8 cellular contexts compared by ENCODE assay signal in the genomic region with DNA sequence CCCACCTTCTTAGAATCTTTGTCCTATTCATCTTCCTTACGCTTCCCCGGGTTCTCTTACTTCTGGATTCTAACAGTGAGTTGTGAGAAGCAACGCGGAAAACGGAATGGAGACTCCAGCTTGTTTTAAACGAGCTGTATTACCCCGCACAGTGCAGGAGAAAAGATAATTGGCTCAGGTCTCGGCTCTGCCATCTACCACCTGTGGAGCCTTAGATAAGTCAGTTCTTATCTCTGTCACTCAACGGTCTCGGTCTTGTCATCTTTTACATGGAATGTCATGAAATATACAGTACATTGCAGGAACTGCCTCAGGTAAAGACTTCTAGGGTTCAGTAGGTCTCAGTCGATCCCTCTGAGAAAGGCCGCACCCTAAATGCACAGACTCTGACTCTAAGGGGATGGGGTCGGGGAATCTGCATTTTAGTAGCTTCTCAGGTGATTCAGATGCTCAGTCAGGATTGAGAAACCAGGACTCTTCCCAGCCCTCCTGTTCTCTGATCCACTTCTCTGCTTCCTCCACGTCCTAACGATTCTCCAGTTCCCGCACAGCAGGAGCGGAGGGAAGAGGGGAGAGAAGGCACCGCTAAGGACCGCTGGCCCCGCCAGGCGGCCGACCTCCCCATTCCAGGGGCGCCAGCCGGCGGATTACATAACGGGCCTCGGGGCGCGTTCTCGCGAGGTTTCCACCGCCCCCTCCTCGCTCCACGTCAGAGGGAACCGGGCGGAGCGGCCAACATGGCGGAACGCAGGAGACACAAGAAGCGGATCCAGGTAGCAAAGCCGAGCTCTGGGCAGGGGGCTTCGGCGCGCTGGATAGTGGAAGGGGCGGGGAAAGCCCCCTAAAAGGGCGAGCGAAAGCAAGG. TPM values are rescaled to one million over a fixed set of nuclear protein-coding genes. Genes with fewer than 3 reads are reported as not detected.
DNase-seq lines count a peak whose midpoint lies in the region; ATAC-seq and TF ChIP-seq lines count a peak whose summit lies in the region.

A gene with protein sequence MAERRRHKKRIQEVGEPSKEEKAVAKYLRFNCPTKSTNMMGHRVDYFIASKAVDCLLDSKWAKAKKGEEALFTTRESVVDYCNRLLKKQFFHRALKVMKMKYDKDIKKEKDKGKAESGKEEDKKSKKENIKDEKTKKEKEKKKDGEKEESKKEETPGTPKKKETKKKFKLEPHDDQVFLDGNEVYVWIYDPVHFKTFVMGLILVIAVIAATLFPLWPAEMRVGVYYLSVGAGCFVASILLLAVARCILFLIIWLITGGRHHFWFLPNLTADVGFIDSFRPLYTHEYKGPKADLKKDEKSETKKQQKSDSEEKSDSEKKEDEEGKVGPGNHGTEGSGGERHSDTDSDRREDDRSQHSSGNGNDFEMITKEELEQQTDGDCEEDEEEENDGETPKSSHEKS (plus strand): TSS at position 722 of the 865 bp plus-strand sequence. CDS start 16 bp downstream, at position 738.

- peaks cover 6% of the 10 kb centered on the region for H3K36me3 Mint-ChIP-seq in T-helper 1 cell treated with Interleukin-12 subunit alpha and Interleukin-12 subunit beta and Interleukin-4 antibody, amounts not matched to agents 30 μg/mL and 1 μg/mL, for 36 hours (ENCODE audit: low read depth)

- TF ChIP-seq CTCF in right atrium auricular region (IDR thresholded peaks at IDR 0.05) (peak in 1 of 2 donors; percentile 64), uterus (IDR thresholded peaks at IDR 0.05) (peak; percentile 29 to 46 (median 40))

- peaks cover 7% of the 10 kb centered on the region for H3K27me3 Mint-ChIP-seq in T-helper 1 cell treated with Interleukin-12 subunit alpha and Interleukin-12 subunit beta and Interleukin-4 antibody, amounts not matched to agents 30 μg/mL and 1 μg/mL, for 36 hours (ENCODE audit: low read depth)

- peak within 1 kb of the TSS; percentile 98 for H3K27ac Mint-ChIP-seq in T-helper 1 cell treated with Interleukin-12 subunit alpha and Interleukin-12 subunit beta and Interleukin-4 antibody, amounts not matched to agents 30 μg/mL and 1 μg/mL, for 36 hours

- peak; percentile 95 for ATAC-seq in HG02885 (IDR thresholded peaks at IDR 0.05; ENCODE audit: poor library complexity, unreplicated experiment)

- TF ChIP-seq POLR2A in GM15510 (IDR thresholded peaks at IDR 0.05; ENCODE audit: borderline replicate concordance, extremely low read depth, insufficient read length) (peak; percentile 88), uterus (IDR thresholded peaks at IDR 0.05) (peak; percentile 81 to 89)

- peak; percentile 88 for DNase-seq in NCI-H1694 (lab: John Stamatoyannopoulos, UW)
- peak; percentile 59 to 96 (median 87) for DNase-seq in amygdala (lab: John Stamatoyannopoulos, UW)
- peak; percentile 95 for DNase-seq in right atrium auricular region (ENCODE audit: low spot score)
- DNase-seq in pulmonary artery endothelial cell (ENCODE audit: low read depth, low spot score), result peak; percentile 71
- peak; percentile 91 to 95 for DNase-seq in uterus

- H3K27ac ChIP-seq in right atrium auricular region (peak within 1 kb of the TSS; percentile 95 to 99), uterus (peak within 1 kb of the TSS; percentile 95 to 100)

- H3K4me1 Mint-ChIP-seq in T-helper 1 cell treated with Interleukin-12 subunit alpha and Interleukin-12 subunit beta and Interleukin-4 antibody, amounts not matched to agents 30 μg/mL and 1 μg/mL, for 36 hours (ENCODE audit: low read depth), result peaks cover 28% of the 10 kb centered on the region

- intact Hi-C loops in uterus (cut with DNase I; ENCODE audit: low total_unique reads), result no loop called here

- H3K4me1 ChIP-seq in right atrium auricular region, result peaks cover 0 to 26% of the 10 kb centered on the region in 2 donors
- H3K4me1 ChIP-seq in uterus, result peaks cover 0 to 7% of the 10 kb centered on the region in 2 donors

- peaks cover 6% of the 10 kb centered on the region for H3K9me3 Mint-ChIP-seq in T-helper 1 cell treated with Interleukin-12 subunit alpha and Interleukin-12 subunit beta and Interleukin-4 antibody, amounts not matched to agents 30 μg/mL and 1 μg/mL, for 36 hours

- H3K27me3 ChIP-seq in right atrium auricular region, result no peaks in the 10 kb centered on the region
- no peaks in the 10 kb centered on the region for H3K27me3 ChIP-seq in uterus

- H3K9me3 ChIP-seq in right atrium auricular region (no peaks in the 10 kb centered on the region), uterus (no peaks in the 10 kb centered on the region)

- H3K4me3 Mint-ChIP-seq in T-helper 1 cell treated with Interleukin-12 subunit alpha and Interleukin-12 subunit beta and Interleukin-4 antibody, amounts not matched to agents 30 μg/mL and 1 μg/mL, for 36 hours, result peak within 1 kb of the TSS; percentile 96

- H3K36me3 ChIP-seq in right atrium auricular region (no peaks in the 10 kb centered on the region), uterus (no peaks in the 10 kb centered on the region)

- H3K4me3 ChIP-seq in right atrium auricular region, result peak within 1 kb of the TSS; percentile 89 to 97
- peak within 1 kb of the TSS; percentile 80 to 100 for H3K4me3 ChIP-seq in uterus

RNA-seq across cellular contexts. Expression of the gene that starts here (rescaled TPM):
- total RNA-seq in right atrium auricular region (10 to 100 TPM; 29.5 to 31.2 TPM), pulmonary artery endothelial cell (39.5 and 78.8 TPM in 2 replicates), uterus (100 to 1,000 TPM in 1 of 4 donors, 10 to 100 TPM in 3; 20.0 to 195 (median 65.2) TPM)

Comparison
In these comparisons a context has a peak if more than half of its experiments do, and no peak if none do; other contexts are left out.
1. Peak in every context shown above with its lines: DNase-seq, ATAC-seq, H3K4me3 ChIP-seq and H3K27ac ChIP-seq.